In the genomic region with DNA sequence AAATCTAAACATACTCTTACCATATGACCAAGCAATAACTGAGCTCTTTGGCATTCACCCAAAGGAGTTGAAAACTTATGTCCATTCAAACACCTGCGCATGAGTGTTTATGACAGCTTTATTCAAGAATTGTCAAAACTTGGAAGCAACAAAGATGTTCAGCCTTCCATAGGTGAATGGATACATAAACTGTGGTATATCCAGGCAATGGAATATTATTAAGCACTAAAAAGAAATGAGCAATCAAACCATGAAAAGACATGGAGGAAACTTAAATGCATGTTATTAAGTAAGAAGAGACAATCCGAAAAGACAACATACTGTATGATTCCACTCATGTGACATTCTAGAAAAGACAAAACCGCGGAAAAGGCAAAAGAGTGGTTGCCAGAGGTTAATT, we compare ENCODE assay signal across 27 cellular contexts.
"Had no signal": no experiment of that assay in that cellular context is flagged by ENCODE, and none has a peak within 500 bp of the region (broad histone marks: within the 10 kb centered on the region; RNA-seq: fewer than 3 reads in every experiment).

No MANE protein-coding gene starts in this region.

- H3K27ac ChIP-seq: stomach, suprapubic skin, testis, thoracic aorta, thyroid gland, tibial artery, tibial nerve, transverse colon, upper lobe of left lung, upper lobe of right lung, uterus, vagina had no signal

- H3K4me1 ChIP-seq: stomach, suprapubic skin, testis, thyroid gland, tibial artery, tibial nerve, transverse colon, upper lobe of left lung, upper lobe of right lung, uterus, vagina had no signal

- H3K27me3 ChIP-seq: stomach, suprapubic skin, testis, thyroid gland, tibial artery, tibial nerve, transverse colon, upper lobe of left lung, upper lobe of right lung, uterus, vagina had no signal

- H3K9me3 ChIP-seq: suprapubic skin, testis, thyroid gland, upper lobe of left lung, upper lobe of right lung, uterus, vagina had no signal

- H3K4me3 ChIP-seq: stomach, suprapubic skin, testis, thoracic aorta, thyroid gland, tibial artery, tibial nerve, transverse colon, upper lobe of left lung, upper lobe of right lung, uterus, vagina had no signal

- FAIRE-seq: urothelium cell line had no signal

- H3K36me3 ChIP-seq: stomach, suprapubic skin, thoracic aorta, thyroid gland, tibial artery, tibial nerve, transverse colon, upper lobe of left lung, upper lobe of right lung, uterus, vagina had no signal

- DNase-seq: stimulated activated CD4-positive, alpha-beta T cell treated with anti-CD3 and anti-CD28 coated beads, Interleukin-2, amount 100 ng/mL, for 48 hours; stimulated activated CD4-positive, alpha-beta T cell treated with anti-CD3 and anti-CD28 coated beads, Interleukin-4, amount 100 ng/mL, for 1 hour; stimulated activated CD4-positive, alpha-beta T cell treated with anti-CD3 and anti-CD28 coated beads, Interleukin-4, amount 100 ng/mL, for 24 hours; stimulated activated CD4-positive, alpha-beta T cell treated with anti-CD3 and anti-CD28 coated beads, Interleukin-4, amount 100 ng/mL, for 4 hours; stimulated activated CD8-positive, alpha-beta memory T cell treated with anti-CD3 and anti-CD28 coated beads, Interleukin-4, amount 100 ng/mL, for 48 hours; stimulated activated naive B cell treated with anti-CD40 and anti-IgM and Interleukin-4, amounts not matched to agents 10 μg/mL and 1 μg/mL and 100 μg/mL, for 72 hours; stimulated activated naive CD4-positive, alpha-beta T cell; stimulated activated naive CD4-positive, alpha-beta T cell treated with Interleukin-2 at 50 U/mL for 16 hours; stimulated activated naive CD8-positive, alpha-beta T cell treated with anti-CD3 and anti-CD28 coated beads, Interleukin-15, amount 100 ng/mL, for 72 hours; stimulated activated naive CD8-positive, alpha-beta T cell treated with anti-CD3 and anti-CD28 coated beads, Interleukin-15, Interleukin-2, amounts not matched to agents 100 U/mL and 50 U/mL, for 24 hours; stomach; substantia nigra; testis; thyroid gland; tibial artery; transverse colon; trophoblast cell; upper lobe of left lung; upper lobe of right lung; uterus had no signal

- ATAC-seq: stimulated activated effector memory CD8-positive, alpha-beta T cell treated with anti-CD3 and anti-CD28 coated beads, Interleukin-12 subunit alpha, Interleukin-12 subunit beta, amount 100 ng/mL, for 72 hours; stimulated activated memory B cell treated with anti-CD40 and anti-IgM and Interleukin-4, amounts not matched to agents 10 μg/mL and 1 μg/mL and 100 μg/mL, for 72 hours; stimulated activated naive B cell treated with anti-CD40 and anti-IgM and Interleukin-4, amounts not matched to agents 10 μg/mL and 1 μg/mL and 100 μg/mL, for 72 hours; stimulated activated naive CD8-positive, alpha-beta T cell treated with anti-CD3 and anti-CD28 coated beads, Interleukin-15, amount 100 ng/mL, for 72 hours; stimulated activated naive CD8-positive, alpha-beta T cell treated with anti-CD3 and anti-CD28 coated beads, Interleukin-15, Interleukin-2, amounts not matched to agents 100 U/mL and 50 U/mL, for 24 hours; upper lobe of right lung had no signal
